ENCODE assay signal across 1 cellular context in genomic region chr17:80799553-80800403, GRCh38.
TF ChIP-seq lines count a peak whose summit lies in the region.

No MANE protein-coding gene starts in this region.

TF ChIP-seq in H1, 55 proteins besides CTCF, POLR2A, EP300 and RAD21:
- TF ChIP-seq CHD1 (IDR thresholded peaks at IDR 0.05; ENCODE audit: low read depth, low read length) (no peak), FOSL1 (IDR thresholded peaks at IDR 0.05; ENCODE audit: insufficient read depth, low read depth, low read length) (no peak), CEBPB (IDR thresholded peaks at IDR 0.05; ENCODE audit: low read depth, low read length) (no peak), RBBP5 (IDR thresholded peaks at IDR 0.05; ENCODE audit: borderline replicate concordance, low read depth, low read length) (no peak), NANOG (IDR thresholded peaks at IDR 0.05; ENCODE audit: insufficient read depth, low read depth, low read length, poor library complexity, severe bottlenecking) (no peak), YY1 (IDR thresholded peaks at IDR 0.05; ENCODE audit: low read depth, low read length) (no peak), ATF3 (IDR thresholded peaks at IDR 0.05; ENCODE audit: insufficient read depth, low read depth, low read length) (no peak), USF2 (IDR thresholded peaks at IDR 0.05; ENCODE audit: low read length) (peak; percentile 53)
